ENCODE assay signal across 9 cellular contexts in the genomic region with DNA sequence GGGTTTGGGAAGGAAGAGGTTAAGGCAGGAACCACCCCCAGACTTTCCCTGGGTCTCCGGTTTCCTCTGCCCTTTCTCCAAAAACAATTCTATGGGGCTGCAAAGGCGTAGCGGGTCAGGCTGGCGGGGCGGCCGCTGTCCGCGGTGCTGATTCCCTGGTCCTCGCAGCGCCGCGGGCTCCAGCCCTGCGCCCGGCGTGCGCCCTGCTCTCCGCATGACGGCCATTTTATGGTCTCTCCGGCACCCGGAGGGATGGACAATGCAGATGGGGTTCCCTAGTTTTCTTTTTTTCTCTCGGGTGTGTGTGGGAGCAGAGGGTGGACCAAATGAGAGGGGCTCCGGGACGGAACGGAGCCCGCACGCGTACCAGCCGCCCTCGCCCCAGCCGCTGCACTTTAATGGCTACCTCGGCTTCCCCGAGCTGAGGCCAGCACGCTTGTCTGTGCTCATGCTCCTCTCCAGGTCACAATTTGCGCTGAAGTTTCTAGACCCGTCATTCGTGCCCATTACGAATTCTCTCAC. TPM values are rescaled to one million over a fixed set of nuclear protein-coding genes. Genes with fewer than 3 reads are reported as not detected.
DNase-seq lines count a peak whose midpoint lies in the region; ATAC-seq, FAIRE-seq and TF ChIP-seq lines count a peak whose summit lies in the region.
"Had no signal": no experiment of that assay in that cellular context is flagged by ENCODE, and none has a peak within 500 bp of the region (broad histone marks: within the 10 kb centered on the region; RNA-seq: fewer than 3 reads in every experiment).

No MANE protein-coding gene starts in this region.

- no peak for ATAC-seq in naive thymus-derived CD8-positive, alpha-beta T cell
- ATAC-seq in activated T-helper 17 cell treated with anti-CD3 and anti-CD28 coated beads, Interleukin-2, amount 50 U/mL, for 72 hours (replicated peaks), result no peak
- no peak for ATAC-seq in GM19467 (IDR thresholded peaks at IDR 0.05; ENCODE audit: unreplicated experiment)

- FAIRE-seq in GM12891 (lab: Jason Lieb, UNC) (no peak), endothelial cell of umbilical vein (lab: Jason Lieb, UNC) (peak; percentile 15)

- no peak for TF ChIP-seq CTCF in endothelial cell of umbilical vein (IDR thresholded peaks at IDR 0.05; ENCODE audit: extremely low read depth in 1 of 2, insufficient read depth in 1 of 2, low read depth in 1 of 2, low read length in 2 of 2)

- DNase-seq in GM12891 (ENCODE audit: insufficient read length, low spot score) (peak; percentile 39), NCI-H2227 treated with DMSO at 0.1 percent for 48 hours (lab: John Stamatoyannopoulos, UW) (peak; percentile 67), endothelial cell of umbilical vein (ENCODE audit: low read depth, low spot score) (peak; percentile 22), hippocampal formation (lab: John Stamatoyannopoulos, UW) (no peak)
- DNase-seq in naive thymus-derived CD8-positive, alpha-beta T cell, result no peak

- peak overlapping the region in 2 of 10 donors; percentile 11 to 42 for H3K4me3 Mint-ChIP-seq in naive thymus-derived CD8-positive, alpha-beta T cell
- H3K4me3 Mint-ChIP-seq in activated T-helper 17 cell treated with anti-CD3 and anti-CD28 coated beads, Interleukin-2, amount 50 U/mL, for 72 hours, result no peak overlapping the region

- intact Hi-C loops in endothelial cell of umbilical vein (cut with micrococcal nuclease), result loop anchor here (5.0 to 10.0 kb wide), 2 partner anchors 83 to 249 kb away; a partner anchor contains a TSS

- H3K27me3 Mint-ChIP-seq in naive thymus-derived CD8-positive, alpha-beta T cell, result peaks cover 50 to 89% (median 51%) of the 10 kb centered on the region in 5 donors
- peaks cover 53% of the 10 kb centered on the region for H3K27me3 Mint-ChIP-seq in activated T-helper 17 cell treated with anti-CD3 and anti-CD28 coated beads, Interleukin-2, amount 50 U/mL, for 72 hours

- H3K27me3 ChIP-seq in endothelial cell of umbilical vein (ENCODE audit: control insufficient read depth in 2 of 2, insufficient read depth in 2 of 2, low read length in 2 of 2) (peaks cover 26 to 27% of the 10 kb centered on the region in 2 experiments), muscle layer of duodenum (ENCODE audit: low read depth, low read length) (peaks cover 10% of the 10 kb centered on the region)

- no peaks in the 10 kb centered on the region for H4K20me1 ChIP-seq in endothelial cell of umbilical vein (replicated peaks; ENCODE audit: control insufficient read depth, extremely low read depth, insufficient read depth, low read length)

- no peaks in the 10 kb centered on the region for H3K79me2 ChIP-seq in endothelial cell of umbilical vein (ENCODE audit: control insufficient read depth, insufficient read depth, low read length)

- no peaks in the 10 kb centered on the region for H3K9me3 ChIP-seq in endothelial cell of umbilical vein (replicated peaks; ENCODE audit: control insufficient read depth, insufficient read depth, low read length)
- H3K9me3 ChIP-seq in muscle layer of duodenum (ENCODE audit: control insufficient read depth in 1 of 2, low read length in 2 of 2), result no peaks in the 10 kb centered on the region

- H2AFZ ChIP-seq in endothelial cell of umbilical vein (ENCODE audit: low read depth, low read length), result no peak overlapping the region

- BruUV-seq in endothelial cell of umbilical vein (replicated peaks; lab: Mats Ljungman, UMichigan), result no TSS peak

- H3K36me3 Mint-ChIP-seq in naive thymus-derived CD8-positive, alpha-beta T cell, result peaks cover 0 to 14% (median 3%) of the 10 kb centered on the region in 3 donors
- H3K36me3 Mint-ChIP-seq in activated T-helper 17 cell treated with anti-CD3 and anti-CD28 coated beads, Interleukin-2, amount 50 U/mL, for 72 hours (ENCODE audit: low read depth), result peaks cover 5% of the 10 kb centered on the region

- H3K36me3 ChIP-seq in endothelial cell of umbilical vein (ENCODE audit: control insufficient read depth in 2 of 2, extremely low read depth in 1 of 2, insufficient read depth in 2 of 2, low read length in 2 of 2), result no peaks in the 10 kb centered on the region
- no peaks in the 10 kb centered on the region for H3K36me3 ChIP-seq in muscle layer of duodenum (ENCODE audit: control insufficient read depth in 1 of 2, insufficient read depth in 2 of 2, low read length in 2 of 2)

- TF ChIP-seq POLR2A in GM12891 (IDR thresholded peaks at IDR 0.05; ENCODE audit: low read depth, low read length) (no peak), endothelial cell of umbilical vein (IDR thresholded peaks at IDR 0.05; ENCODE audit: low read depth, low read length) (no peak)

- peaks cover 0 to 21% (median 13%) of the 10 kb centered on the region in 9 donors for H3K9me3 Mint-ChIP-seq in naive thymus-derived CD8-positive, alpha-beta T cell
- H3K9me3 Mint-ChIP-seq in activated T-helper 17 cell treated with anti-CD3 and anti-CD28 coated beads, Interleukin-2, amount 50 U/mL, for 72 hours, result peaks cover 4% of the 10 kb centered on the region

- peaks cover 0 to 7% (median 5%) of the 10 kb centered on the region in 4 donors for H3K4me1 Mint-ChIP-seq in naive thymus-derived CD8-positive, alpha-beta T cell
- no peaks in the 10 kb centered on the region for H3K4me1 Mint-ChIP-seq in activated T-helper 17 cell treated with anti-CD3 and anti-CD28 coated beads, Interleukin-2, amount 50 U/mL, for 72 hours

- no peak overlapping the region for H3K4me2 ChIP-seq in endothelial cell of umbilical vein (ENCODE audit: insufficient read depth, low read length)

- CTCF ChIA-PET in endothelial cell of umbilical vein (lab: Charles Lee), result no interaction called here

- H3K4me3 ChIP-seq in endothelial cell of umbilical vein (replicated peaks in 1 of 3; ENCODE audit: insufficient read depth in 1 of 3, low read depth in 1 of 3, low read length in 3 of 3) (no peak overlapping the region), muscle layer of duodenum (ENCODE audit: low read depth in 1 of 2, low read length in 2 of 2) (peak overlapping the region; percentile 11 to 45)

- no peak overlapping the region for H3K27ac ChIP-seq in endothelial cell of umbilical vein (ENCODE audit: insufficient read depth, low read depth, low read length)
- H3K27ac ChIP-seq in muscle layer of duodenum (ENCODE audit: low read length), result no peak overlapping the region

- POLR2A ChIA-PET in endothelial cell of umbilical vein (lab: Charles Lee), result no interaction called here
- POLR2A ChIA-PET in naive thymus-derived CD8-positive, alpha-beta T cell (lab: Charles Lee), result no interaction called here

- no peak overlapping the region for H3K9ac ChIP-seq in endothelial cell of umbilical vein (replicated peaks; ENCODE audit: extremely low read depth, insufficient read depth, low read length)

- H3K27ac Mint-ChIP-seq in naive thymus-derived CD8-positive, alpha-beta T cell, result no peak overlapping the region
- no peak overlapping the region for H3K27ac Mint-ChIP-seq in activated T-helper 17 cell treated with anti-CD3 and anti-CD28 coated beads, Interleukin-2, amount 50 U/mL, for 72 hours

- H3K9me1 ChIP-seq in endothelial cell of umbilical vein (replicated peaks; ENCODE audit: control insufficient read depth, extremely low read depth, insufficient read depth, low read length), result no peaks in the 10 kb centered on the region

- no peaks in the 10 kb centered on the region for H3K4me1 ChIP-seq in endothelial cell of umbilical vein (ENCODE audit: control insufficient read depth, extremely low read depth, insufficient read depth, low read length)
- peaks cover 0 to 19% of the 10 kb centered on the region in 2 donors for H3K4me1 ChIP-seq in muscle layer of duodenum (ENCODE audit: control insufficient read depth in 1 of 2, insufficient read depth in 2 of 2, low read length in 2 of 2)

- dilution Hi-C loops in endothelial cell of umbilical vein (cut with MboI; ENCODE audit: extremely low pct_ligation_motif_present, low sequenced_read_pairs), result no loop called here

TF ChIP-seq in GM12891, 5 proteins besides CTCF, POLR2A, EP300 and RAD21:
- TF ChIP-seq PAX5 (IDR thresholded peaks at IDR 0.05; ENCODE audit: insufficient read depth, low read length, severe bottlenecking), result no peak
- no peak for TF ChIP-seq TAF1 (IDR thresholded peaks at IDR 0.05; ENCODE audit: low read depth, low read length)
- TF ChIP-seq SPI1 (IDR thresholded peaks at IDR 0.05; ENCODE audit: low read depth, low read length), result no peak
- no peak for TF ChIP-seq POLR2AphosphoS5 (IDR thresholded peaks at IDR 0.05; ENCODE audit: low read depth, low read length)
- TF ChIP-seq POU2F2 (IDR thresholded peaks at IDR 0.05; ENCODE audit: low read depth, low read length), result no peak

TF ChIP-seq in endothelial cell of umbilical vein, 7 proteins besides CTCF, POLR2A, EP300 and RAD21:
- no peak for TF ChIP-seq GATA2 (IDR thresholded peaks at IDR 0.05; ENCODE audit: insufficient read depth, insufficient read length, low read depth, low read length)
- no peak for TF ChIP-seq EZH2 (IDR thresholded peaks at IDR 0.05; ENCODE audit: borderline replicate concordance, low read depth, low read length, severe bottlenecking)
- TF ChIP-seq POLR2AphosphoS5 (IDR thresholded peaks at IDR 0.05; ENCODE audit: insufficient read depth, low read depth, low read length), result no peak
- TF ChIP-seq MYC (IDR thresholded peaks at IDR 0.05; ENCODE audit: low read depth, low read length), result no peak
- TF ChIP-seq, protein P1, sequence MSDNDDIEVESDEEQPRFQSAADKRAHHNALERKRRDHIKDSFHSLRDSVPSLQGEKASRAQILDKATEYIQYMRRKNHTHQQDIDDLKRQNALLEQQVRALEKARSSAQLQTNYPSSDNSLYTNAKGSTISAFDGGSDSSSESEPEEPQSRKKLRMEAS (IDR thresholded peaks at IDR 0.05; ENCODE audit: insufficient read depth, insufficient read length), result no peak
- no peak for TF ChIP-seq FOS (IDR thresholded peaks at IDR 0.05; ENCODE audit: borderline replicate concordance, insufficient read depth, low read length)
- no peak for TF ChIP-seq JUN (IDR thresholded peaks at IDR 0.05; ENCODE audit: borderline replicate concordance, insufficient read depth, insufficient read length, low read depth)

RNA-seq across cellular contexts. Expression of a gene that starts 1.6 kb away (rescaled TPM):
- 0.26 TPM for polyA plus RNA-seq in GM12891 (2012; ENCODE audit: low read depth, missing spikeins)
- not detected in 2 replicates for total RNA-seq in endothelial cell of umbilical vein
- not detected in 2 replicates for polyA plus RNA-seq in endothelial cell of umbilical vein
- not detected in 2 replicates for polyA plus RNA-seq in endothelial cell of umbilical vein (2011; cell fraction: cytosol; rRNA removed)
- polyA plus RNA-seq in endothelial cell of umbilical vein (2011; cell fraction: nucleus; rRNA removed), result not detected in 2 replicates
- not detected in 2 replicates for polyA plus RNA-seq in endothelial cell of umbilical vein (2012)
- not detected in 2 replicates for polyA minus RNA-seq in endothelial cell of umbilical vein
- polyA minus RNA-seq in endothelial cell of umbilical vein (2011; cell fraction: cytosol; rRNA and poly(A)+ RNA removed), result not detected
- polyA minus RNA-seq in endothelial cell of umbilical vein (2011; cell fraction: nucleus; rRNA and poly(A)+ RNA removed), result not detected in 2 replicates
- not detected for total RNA-seq in naive thymus-derived CD8-positive, alpha-beta T cell
- polyA plus RNA-seq in naive thymus-derived CD8-positive, alpha-beta T cell, result not detected
- total RNA-seq in activated T-helper 17 cell treated with anti-CD3 and anti-CD28 coated beads, Interleukin-2, amount 50 U/mL, for 72 hours, result not detected
- polyA plus RNA-seq: esophagus had no signal

Comparison
In these comparisons a context has a peak if more than half of its experiments do, and no peak if none do; other contexts are left out.
1. DNase-seq: peak in GM12891 (single experiment), NCI-H2227 treated with DMSO at 0.1 percent for 48 hours (single experiment) and endothelial cell of umbilical vein (single experiment); none in naive thymus-derived CD8-positive, alpha-beta T cell (0 of 10) and hippocampal formation (0 of 2).
2. H3K4me3 ChIP-seq: peak in muscle layer of duodenum (2 of 2); none in endothelial cell of umbilical vein (0 of 3).